Comparison of ENCODE assay signal across 15 cellular contexts in the genomic region with DNA sequence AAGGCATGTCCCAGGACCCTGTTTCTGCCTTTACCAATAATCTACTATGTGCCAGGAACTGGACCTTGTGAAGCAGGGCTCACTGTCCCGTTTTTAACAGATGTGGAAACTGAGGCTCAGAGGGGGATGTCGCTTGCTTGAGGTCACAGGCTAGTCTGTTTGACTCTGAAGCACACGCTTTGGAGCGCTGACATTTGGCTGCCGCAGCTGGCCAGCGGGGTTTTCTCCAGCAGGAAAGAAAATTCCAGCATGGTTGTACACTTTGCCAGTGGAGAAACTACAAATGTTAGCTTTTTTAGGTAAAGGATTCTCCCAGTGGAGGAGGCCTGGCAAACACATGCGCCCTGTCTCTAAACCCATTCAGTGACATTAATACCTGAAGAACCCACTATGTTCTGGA. TPM values are rescaled to one million over a fixed set of nuclear protein-coding genes. Genes with fewer than 3 reads are reported as not detected.
A peak's percentile ranks its signal among the peaks of the same experiment; 100 is the strongest.
DNase-seq lines count a peak whose midpoint lies in the region; ATAC-seq, FAIRE-seq and TF ChIP-seq lines count a peak whose summit lies in the region.
"Had no signal": no experiment of that assay in that cellular context is flagged by ENCODE, and none has a peak within 500 bp of the region (broad histone marks: within the 10 kb centered on the region; RNA-seq: fewer than 3 reads in every experiment).

No MANE protein-coding gene starts in this region.

- DNase-seq in esophagus squamous epithelium (lab: John Stamatoyannopoulos, UW) = no peak
- no peak for DNase-seq in mesothelial cell of epicardium (ENCODE audit: low spot score in 2 of 2, unreplicated experiment in 2 of 2)
- DNase-seq in GM13976 (ENCODE audit: low spot score) = no peak
- DNase-seq in HepG2 (ENCODE audit: low spot score) = no peak
- DNase-seq in GM23248 = no peak
- DNase-seq: activated CD4-positive, alpha-beta T cell treated with anti-CD3 and anti-CD28 coated beads, Interleukin-2, amount 10 ng/mL, durations not matched to agents 7 days and 5 days; activated T-cell treated with anti-CD3 and anti-CD28 coated beads, Interleukin-2, amount 50 U/mL, for 48 hours; amniotic stem cell; GF-D8; NCI-H1694 treated with DMSO at 0.1 percent for 48 hours; NCI-H526 treated with DMSO at 0.1 percent for 48 hours; SHP77 had no signal

- H3K4me3 ChIP-seq in HEK293 (ENCODE audit: low read depth, low read length) (no peak overlapping the region), esophagus squamous epithelium (no peak overlapping the region), stomach smooth muscle (ENCODE audit: low read length in 2 of 2) (peak overlapping the region in 1 of 2 donors; percentile 55), HepG2 (replicated peaks in 1 of 3; ENCODE audit: insufficient read depth in 1 of 3, low read depth in 2 of 3, low read length in 3 of 3) (no peak overlapping the region), GM23248 (no peak overlapping the region)

- H4K20me1 ChIP-seq in HepG2 (ENCODE audit: insufficient read depth, low read length) (no peaks in the 10 kb centered on the region), GM23248 (ENCODE audit: insufficient read depth) (no peaks in the 10 kb centered on the region)

- FAIRE-seq in HepG2 (lab: Jason Lieb, UNC) = no peak

- no peaks in the 10 kb centered on the region for H3K9me3 Mint-ChIP-seq in mesothelial cell of epicardium
- H3K9me3 Mint-ChIP-seq: activated CD4-positive, alpha-beta T cell treated with anti-CD3 and anti-CD28 coated beads, Interleukin-2, amount 10 ng/mL, durations not matched to agents 7 days and 5 days had no signal

- TF ChIP-seq EP300 in HepG2 (IDR thresholded peaks at IDR 0.05; ENCODE audit: low read depth in 2 of 2, low read length in 2 of 2) = no peak
- no peak for TF ChIP-seq EP300 in HepG2 (CRISPR knock-in tag; IDR thresholded peaks at IDR 0.05; ENCODE audit: borderline replicate concordance)

- CTCF ChIA-PET in HEK293 (lab: Yijun Ruan, JAX) (interaction anchor here (0.7 to 0.9 kb wide), 2 partner anchors 46 to 118 kb away, joined by 3 to 4 read pairs; no protein-coding TSS in a partner anchor), HepG2 (lab: Yijun Ruan, JAX; ENCODE audit: low intra/inter-chr PET ratio, low total read pairs) (no interaction called here)

- no peak overlapping the region for H3K4me3 Mint-ChIP-seq in mesothelial cell of epicardium
- H3K4me3 Mint-ChIP-seq: activated CD4-positive, alpha-beta T cell treated with anti-CD3 and anti-CD28 coated beads, Interleukin-2, amount 10 ng/mL, durations not matched to agents 7 days and 5 days had no signal

- peaks cover 13% of the 10 kb centered on the region for H3K4me1 Mint-ChIP-seq in mesothelial cell of epicardium
- H3K4me1 Mint-ChIP-seq: activated CD4-positive, alpha-beta T cell treated with anti-CD3 and anti-CD28 coated beads, Interleukin-2, amount 10 ng/mL, durations not matched to agents 7 days and 5 days had no signal

- BruUV-seq in HepG2 (replicated peaks; lab: Mats Ljungman, UMichigan) = no TSS peak

- intact Hi-C loops in esophagus squamous epithelium (cut with DNase I) (loop anchor here (2.0 kb wide), 1 partner anchor 45 kb away; no protein-coding TSS in a partner anchor), HepG2 (cut with micrococcal nuclease; ENCODE audit: unreplicated experiment) (no loop called here)

- no peaks in the 10 kb centered on the region for H3K27me3 Mint-ChIP-seq in mesothelial cell of epicardium (ENCODE audit: low read depth)
- H3K27me3 Mint-ChIP-seq: activated CD4-positive, alpha-beta T cell treated with anti-CD3 and anti-CD28 coated beads, Interleukin-2, amount 10 ng/mL, durations not matched to agents 7 days and 5 days had no signal

- H3K79me2 ChIP-seq in HepG2 (ENCODE audit: insufficient read depth, low read length) = no peaks in the 10 kb centered on the region
- peaks cover 24% of the 10 kb centered on the region for H3K79me2 ChIP-seq in GM23248 (ENCODE audit: insufficient read depth)

- H3K27ac ChIP-seq in HEK293 (ENCODE audit: extremely low read depth, low read depth, low read length) = peak overlapping the region; percentile 92
- H3K27ac ChIP-seq in esophagus squamous epithelium = peak overlapping the region; percentile 63 to 84 (median 82)
- peak overlapping the region; percentile 94 for H3K27ac ChIP-seq in stomach smooth muscle (ENCODE audit: low read length)
- no peak overlapping the region for H3K27ac ChIP-seq in HepG2 (ENCODE audit: extremely low read length, insufficient read depth, low read length)
- no peak overlapping the region for H3K27ac ChIP-seq in GM23248

- TF ChIP-seq CTCF in HEK293 (tag by site-specific recombination; IDR thresholded peaks at IDR 0.05) (no peak), esophagus squamous epithelium (IDR thresholded peaks at IDR 0.05) (no peak), mesothelial cell of epicardium (IDR thresholded peaks at IDR 0.05; ENCODE audit: unreplicated experiment) (no peak), GM13976 (IDR thresholded peaks at IDR 0.05; ENCODE audit: borderline replicate concordance, control extremely low read depth, extremely low read depth, insufficient read depth, missing control alignments) (no peak), HepG2 (CRISPR knock-in tag; IDR thresholded peaks at IDR 0.05) (no peak)

- H3K4me1 ChIP-seq in HEK293 (ENCODE audit: control insufficient read depth, insufficient read depth, low read length) (peaks cover 18% of the 10 kb centered on the region), esophagus squamous epithelium (peaks cover 14 to 58% (median 19%) of the 10 kb centered on the region in 3 donors), stomach smooth muscle (ENCODE audit: control insufficient read depth, insufficient read depth, low read length) (peaks cover 29% of the 10 kb centered on the region), HepG2 (ENCODE audit: insufficient read depth, low read length) (no peaks in the 10 kb centered on the region), GM23248 (ENCODE audit: insufficient read depth) (peaks cover 28% of the 10 kb centered on the region)

- H2AFZ ChIP-seq in HepG2 (ENCODE audit: low read length) (no peak overlapping the region), GM23248 (no peak overlapping the region)

- peak overlapping the region; percentile 97 for H3K27ac Mint-ChIP-seq in mesothelial cell of epicardium
- H3K27ac Mint-ChIP-seq: activated CD4-positive, alpha-beta T cell treated with anti-CD3 and anti-CD28 coated beads, Interleukin-2, amount 10 ng/mL, durations not matched to agents 7 days and 5 days had no signal

- H3K36me3 ChIP-seq in HEK293 (ENCODE audit: control insufficient read depth in 2 of 2, insufficient read depth in 1 of 2, low read length in 2 of 2) (peaks cover 0 to 14% of the 10 kb centered on the region in 2 experiments; a peak in 1 of 3 replicates), esophagus squamous epithelium (peaks cover 0 to 33% (median 4%) of the 10 kb centered on the region in 3 donors), stomach smooth muscle (ENCODE audit: control insufficient read depth in 2 of 2, insufficient read depth in 2 of 2, low read length in 2 of 2) (peaks cover 0 to 7% of the 10 kb centered on the region in 2 donors), HepG2 (replicated peaks in 1 of 2; ENCODE audit: control insufficient read depth in 1 of 2, insufficient read depth in 2 of 2, low read length in 2 of 2) (peaks cover 0 to 4% of the 10 kb centered on the region in 2 experiments; a peak in 2 of 5 replicates), GM23248 (ENCODE audit: low read depth) (peaks cover 16% of the 10 kb centered on the region; the same call in 1 of the 2 replicates)

- H3K9ac ChIP-seq in stomach smooth muscle (ENCODE audit: low read length in 2 of 2) (peak overlapping the region; percentile 45 to 68), HepG2 (ENCODE audit: insufficient read depth, low read depth, low read length) (no peak overlapping the region), GM23248 (no peak overlapping the region)

- H3K4me2 ChIP-seq in HepG2 (ENCODE audit: low read depth, low read length) = no peak overlapping the region
- H3K4me2 ChIP-seq in GM23248 (ENCODE audit: unreplicated experiment) = no peak overlapping the region

- POLR2A ChIA-PET in HEK293 (lab: Yijun Ruan, JAX) (no interaction called here), HepG2 (lab: Yijun Ruan, JAX) (interaction anchor here (1.4 kb wide), 1 partner anchor 11 kb away, joined by 6 read pairs; no protein-coding TSS in a partner anchor)

- 64 to 100% methylated on average over 1 to 3 of the region's 7 CpGs for WGBS in esophagus squamous epithelium, 2 donors
- WGBS in HepG2 (ENCODE audit: low lambda C conversion rate) = 95% methylated on average over 7 of the region's 7 CpGs
- WGBS in GM23248 (ENCODE audit: low coverage in 1 of 2, low lambda C conversion rate in 2 of 2, missing lambda C conversion rate in 2 of 2), 2 experiments = 58 to 67% methylated on average over 7 of the region's 7 CpGs

- peaks cover 45% of the 10 kb centered on the region for H3K36me3 Mint-ChIP-seq in mesothelial cell of epicardium

- in situ Hi-C loops in GM13976 (cut with MboI; ENCODE audit: low sequenced_read_pairs, unreplicated experiment) (no loop called here), HepG2 (cut with HindIII; ENCODE audit: extremely low pct_ligation_motif_present, low pct_unique_long_range_greater_than_20kb) (no loop called here), GM23248 (cut with MboI) (no loop called here)

- no peaks in the 10 kb centered on the region for H3K9me2 ChIP-seq in GM23248 (ENCODE audit: insufficient read depth)

- no peak for ATAC-seq in HG02970 (IDR thresholded peaks at IDR 0.05; ENCODE audit: low FRiP score, unreplicated experiment)
- ATAC-seq in HepG2 = no peak

- TF ChIP-seq POLR2A in esophagus squamous epithelium (IDR thresholded peaks at IDR 0.05) (no peak), HepG2 (IDR thresholded peaks at IDR 0.05; ENCODE audit: insufficient read depth in 1 of 2, low read depth in 2 of 2, low read length in 2 of 2) (no peak)

- H3K27me3 ChIP-seq in esophagus squamous epithelium (no peaks in the 10 kb centered on the region), stomach smooth muscle (ENCODE audit: control insufficient read depth in 1 of 2, insufficient read depth in 2 of 2, low read length in 2 of 2) (no peaks in the 10 kb centered on the region), HepG2 (ENCODE audit: control insufficient read depth in 1 of 2, insufficient read depth in 2 of 2, low read length in 2 of 2) (no peaks in the 10 kb centered on the region), GM23248 (replicated peaks; ENCODE audit: insufficient read depth) (no peaks in the 10 kb centered on the region)

- H3F3A ChIP-seq in GM23248 (ENCODE audit: insufficient read depth) = peaks cover 30% of the 10 kb centered on the region

- H3K9me3 ChIP-seq in HEK293 (ENCODE audit: control insufficient read depth, insufficient read depth, low read depth, low read length) (no peaks in the 10 kb centered on the region), esophagus squamous epithelium (no peaks in the 10 kb centered on the region), stomach smooth muscle (ENCODE audit: control insufficient read depth in 2 of 2, low read length in 2 of 2) (no peaks in the 10 kb centered on the region), HepG2 (ENCODE audit: low read length) (no peaks in the 10 kb centered on the region), GM23248 (ENCODE audit: low read depth) (no peaks in the 10 kb centered on the region)

- no peak for TF ChIP-seq RAD21 in HepG2 (CRISPR knock-in tag; IDR thresholded peaks at IDR 0.05)

RNA-seq across cellular contexts. Expression of gene SH3PXD2B, which starts 50.5 kb away (rescaled TPM):
- total RNA-seq in esophagus squamous epithelium = 10 to 100 TPM in 3 of 4 donors, 1 to 10 TPM in 1; 7.1 to 22.1 (median 13.8) TPM
- 68.9 to 74.4 TPM (median 71.4 TPM) in 3 replicates for total RNA-seq in mesothelial cell of epicardium
- total RNA-seq in HepG2 (2016; rRNA removed; fragmentation: Illumina TruSeq; extraction: Trizol) = 3.4 and 3.8 TPM in 2 replicates
- 1.1 and 1.3 TPM in 2 replicates for total RNA-seq in HepG2 (2016; cell fraction: cytosol; rRNA removed; fragmentation: Illumina TruSeq; extraction: Trizol; ENCODE audit: low read depth)
- total RNA-seq in HepG2 (2016; cell fraction: insoluble cytoplasmic fraction; rRNA removed; fragmentation: Illumina TruSeq; extraction: Trizol) = 3.2 and 3.8 TPM in 2 replicates
- total RNA-seq in HepG2 (2016; cell fraction: membrane; rRNA removed; fragmentation: Illumina TruSeq; extraction: Trizol) = 1.5 and 2.4 TPM in 2 replicates
- total RNA-seq in HepG2 (2016; cell fraction: nucleus; rRNA removed; fragmentation: Illumina TruSeq; extraction: Trizol) = 3.8 TPM in 2 replicates
- 4.6 and 5.3 TPM in 2 replicates for polyA plus RNA-seq in HepG2 (2011; rRNA removed)
- polyA plus RNA-seq in HepG2 (2011; cell fraction: cytosol; rRNA removed) = 1.9 and 2.4 TPM in 2 replicates
- 6.3 and 6.6 TPM in 2 replicates for polyA plus RNA-seq in HepG2 (2011; cell fraction: nucleus; rRNA removed)
- 3.7 and 4.6 TPM in 2 replicates for polyA plus RNA-seq in HepG2 (2012)
- 0.45 and 0.58 TPM in 2 replicates for polyA plus RNA-seq in HepG2 (2016; cell fraction: cytosol; fragmentation: Illumina TruSeq; extraction: Trizol; ENCODE audit: low read depth)
- polyA plus RNA-seq in HepG2 (2016; cell fraction: insoluble cytoplasmic fraction; fragmentation: Illumina TruSeq; extraction: Trizol; ENCODE audit: low read depth) = 4.5 and 5.7 TPM in 2 replicates
- 0.58 and 1.3 TPM in 2 replicates for polyA plus RNA-seq in HepG2 (2016; cell fraction: membrane; fragmentation: Illumina TruSeq; extraction: Trizol; ENCODE audit: low read depth)
- polyA plus RNA-seq in HepG2 (2016; cell fraction: nucleus; fragmentation: Illumina TruSeq; extraction: Trizol; ENCODE audit: insufficient read depth, low read depth) = 4.4 and 5.5 TPM in 2 replicates
- polyA minus RNA-seq in HepG2 (2011; rRNA and poly(A)+ RNA removed; ENCODE audit: low replicate concordance) = 6.5 and 8.9 TPM in 2 replicates
- polyA minus RNA-seq in HepG2 (2011; cell fraction: cytosol; rRNA and poly(A)+ RNA removed) = 4.5 and 5.0 TPM in 2 replicates
- 4.5 and 4.7 TPM in 2 replicates for polyA minus RNA-seq in HepG2 (2011; cell fraction: nucleus; rRNA and poly(A)+ RNA removed)
- total RNA-seq in GM23248 (2014; rRNA removed; shearing (Covaris generic)) = 19.8 and 20.7 TPM in 2 replicates
- polyA plus RNA-seq in GM23248 (2016; fragmentation: Nextera tagmentation; extraction: Ambion mirVana) = 15.2 and 15.5 TPM in 2 replicates

Comparison
In these comparisons a context has a peak if more than half of its experiments do, and no peak if none do; other contexts are left out.
1. H3K27ac ChIP-seq: peak in HEK293 (single experiment), esophagus squamous epithelium (4 of 4) and stomach smooth muscle (single experiment); none in HepG2 (single experiment) and GM23248 (single experiment).
2. H3K9ac ChIP-seq: peak in stomach smooth muscle (2 of 2); none in HepG2 (single experiment) and GM23248 (single experiment).